8 cellular contexts compared by ENCODE assay signal in genomic region chr9:15510789-15511575, GRCh38. TPM values are rescaled to one million over a fixed set of nuclear protein-coding genes. Genes with fewer than 3 reads are reported as not detected.
DNase-seq lines count a peak whose midpoint lies in the region; ATAC-seq and TF ChIP-seq lines count a peak whose summit lies in the region.

PSIP1 (minus strand) TSS chr9:15510970; CDS start chr9:15510188, 782 bp downstream.

- H3K27ac ChIP-seq in CD4-positive, CD25-positive, alpha-beta regulatory T cell (ENCODE audit: insufficient read depth, low read length, poor library complexity, severe bottlenecking), result peak within 1 kb of the TSS; percentile 88
- H3K27ac ChIP-seq in lower lobe of right lung, result peak within 1 kb of the TSS; percentile 98

- no peaks in the 10 kb centered on the region for H3K27me3 Mint-ChIP-seq in CD4-positive, CD25-positive, alpha-beta regulatory T cell
- no peaks in the 10 kb centered on the region for H3K27me3 Mint-ChIP-seq in activated CD4-positive, alpha-beta memory T cell treated with anti-CD3 and anti-CD28 coated beads, Interleukin-2, amount 10 ng/mL, durations not matched to agents 7 days and 5 days

- peak within 1 kb of the TSS; percentile 95 for H3K4me3 ChIP-seq in CD4-positive, CD25-positive, alpha-beta regulatory T cell (ENCODE audit: low read depth, low read length)
- peak within 1 kb of the TSS; percentile 93 for H3K4me3 ChIP-seq in lower lobe of right lung

- intact Hi-C loops in lower lobe of right lung (cut with DNase I), result no loop called here

- CTCF ChIA-PET in activated CD4-positive, alpha-beta memory T cell treated with anti-CD3 and anti-CD28 coated beads, Interleukin-2, amount 10 ng/mL, durations not matched to agents 7 days and 5 days (lab: Charles Lee), result interaction anchor here (0.6 to 4.4 kb wide), 10 partner anchors 11 to 893 kb away, joined by 3 to 17 read pairs (median 3); no protein-coding TSS in a partner anchor

- DNase-seq in CD4-positive, CD25-positive, alpha-beta regulatory T cell, result peak; percentile 83 to 94 (median 94)
- DNase-seq in NCI-H82 (lab: John Stamatoyannopoulos, UW), result peak; percentile 86
- DNase-seq in activated CD4-positive, alpha-beta memory T cell treated with anti-CD3 and anti-CD28 coated beads, Interleukin-2, amount 10 ng/mL, durations not matched to agents 7 days and 5 days, result peak; percentile 91
- peak; percentile 90 for DNase-seq in ecto neural progenitor cell (ENCODE audit: low spot score)
- DNase-seq in lower lobe of right lung, result peak; percentile 84
- peak; percentile 60 to 72 (median 69) for DNase-seq in stimulated activated CD4-positive, alpha-beta T cell treated with anti-CD3 and anti-CD28 coated beads, TNF-alpha, amount 100 ng/mL, for 1 hour (ENCODE audit: low read depth in 3 of 3, low spot score in 1 of 3)

- peak; percentile 15 for TF ChIP-seq CTCF in lower lobe of right lung (IDR thresholded peaks at IDR 0.05)

- peak; percentile 86 to 89 for ATAC-seq in CD4-positive, CD25-positive, alpha-beta regulatory T cell (ENCODE audit: low read depth in 2 of 2)
- ATAC-seq in GM19452 (IDR thresholded peaks at IDR 0.05; ENCODE audit: unreplicated experiment) (peak; percentile 80), HG03575 (IDR thresholded peaks at IDR 0.05; ENCODE audit: extremely low read depth, insufficient number of reproducible peaks, low FRiP score, unreplicated experiment) (peak; percentile 69), lower lobe of right lung (peak; percentile 94 to 96)

- POLR2A ChIA-PET in activated CD4-positive, alpha-beta memory T cell treated with anti-CD3 and anti-CD28 coated beads, Interleukin-2, amount 10 ng/mL, durations not matched to agents 7 days and 5 days (lab: Charles Lee), result interaction anchor here (0.8 to 4.3 kb wide), 30 partner anchors 9 to 302 kb away, joined by 3 to 55 read pairs (median 4); partner anchors contain the start of genes CCDC171 and SNAPC3

- peaks cover 18 to 62% (median 42%) of the 10 kb centered on the region in 4 donors for H3K4me1 Mint-ChIP-seq in CD4-positive, CD25-positive, alpha-beta regulatory T cell
- H3K4me1 Mint-ChIP-seq in activated CD4-positive, alpha-beta memory T cell treated with anti-CD3 and anti-CD28 coated beads, Interleukin-2, amount 10 ng/mL, durations not matched to agents 7 days and 5 days, result peaks cover 46% of the 10 kb centered on the region

- peaks cover 18% of the 10 kb centered on the region for H3K36me3 Mint-ChIP-seq in CD4-positive, CD25-positive, alpha-beta regulatory T cell
- H3K36me3 Mint-ChIP-seq in activated CD4-positive, alpha-beta memory T cell treated with anti-CD3 and anti-CD28 coated beads, Interleukin-2, amount 10 ng/mL, durations not matched to agents 7 days and 5 days (ENCODE audit: low read depth), result peaks cover 41% of the 10 kb centered on the region

- peak within 1 kb of the TSS; percentile 100 for H3K27ac Mint-ChIP-seq in CD4-positive, CD25-positive, alpha-beta regulatory T cell
- peak within 1 kb of the TSS; percentile 99 for H3K27ac Mint-ChIP-seq in activated CD4-positive, alpha-beta memory T cell treated with anti-CD3 and anti-CD28 coated beads, Interleukin-2, amount 10 ng/mL, durations not matched to agents 7 days and 5 days

- peak within 1 kb of the TSS; percentile 94 to 99 (median 97) for H3K4me3 Mint-ChIP-seq in CD4-positive, CD25-positive, alpha-beta regulatory T cell
- peak within 1 kb of the TSS; percentile 84 for H3K4me3 Mint-ChIP-seq in activated CD4-positive, alpha-beta memory T cell treated with anti-CD3 and anti-CD28 coated beads, Interleukin-2, amount 10 ng/mL, durations not matched to agents 7 days and 5 days

- H3K36me3 ChIP-seq in CD4-positive, CD25-positive, alpha-beta regulatory T cell (ENCODE audit: control insufficient read depth, insufficient read depth, low read length), result peaks cover 27% of the 10 kb centered on the region
- peaks cover 17% of the 10 kb centered on the region for H3K36me3 ChIP-seq in lower lobe of right lung

- no peaks in the 10 kb centered on the region for H3K27me3 ChIP-seq in CD4-positive, CD25-positive, alpha-beta regulatory T cell (ENCODE audit: control insufficient read depth, insufficient read depth, low read length)
- no peaks in the 10 kb centered on the region for H3K27me3 ChIP-seq in lower lobe of right lung (ENCODE audit: low read depth)

- peaks cover 0 to 1% (median 0%) of the 10 kb centered on the region in 7 donors for H3K9me3 Mint-ChIP-seq in CD4-positive, CD25-positive, alpha-beta regulatory T cell
- H3K9me3 Mint-ChIP-seq in activated CD4-positive, alpha-beta memory T cell treated with anti-CD3 and anti-CD28 coated beads, Interleukin-2, amount 10 ng/mL, durations not matched to agents 7 days and 5 days, result no peaks in the 10 kb centered on the region

- H3K9me3 ChIP-seq in CD4-positive, CD25-positive, alpha-beta regulatory T cell (ENCODE audit: control insufficient read depth in 2 of 2, low read length in 2 of 2), result no peaks in the 10 kb centered on the region
- no peaks in the 10 kb centered on the region for H3K9me3 ChIP-seq in lower lobe of right lung

- H3K4me1 ChIP-seq in CD4-positive, CD25-positive, alpha-beta regulatory T cell (ENCODE audit: control insufficient read depth, insufficient read depth, low read length, poor library complexity, severe bottlenecking), result peaks cover 50% of the 10 kb centered on the region
- peaks cover 26% of the 10 kb centered on the region for H3K4me1 ChIP-seq in lower lobe of right lung

RNA-seq across cellular contexts. Expression of gene PSIP1, which starts in this region (rescaled TPM):
- total RNA-seq in CD4-positive, CD25-positive, alpha-beta regulatory T cell, result 131 TPM
- polyA plus RNA-seq in CD4-positive, CD25-positive, alpha-beta regulatory T cell, result 100 to 1,000 TPM in 3 of 4 donors, 10 to 100 TPM in 1; 86.0 to 136 (median 113) TPM
- 100 to 1,000 TPM; 109 to 122 TPM for total RNA-seq in activated CD4-positive, alpha-beta memory T cell treated with anti-CD3 and anti-CD28 coated beads, Interleukin-2, amount 10 ng/mL, durations not matched to agents 7 days and 5 days
- 41.7 TPM for total RNA-seq in lower lobe of right lung

Comparison
In these comparisons a context has a peak if more than half of its experiments do, and no peak if none do; other contexts are left out.
1. Peak in every context shown above with its lines: DNase-seq, ATAC-seq, H3K4me3 ChIP-seq and H3K27ac ChIP-seq.